In genomic region chr11:69443968-69444364, GRCh38 we compare ENCODE assay signal across 8 cellular contexts. TPM values are rescaled to one million over a fixed set of nuclear protein-coding genes. Genes with fewer than 3 reads are reported as not detected.
DNase-seq lines count a peak whose midpoint lies in the region; ATAC-seq, FAIRE-seq and TF ChIP-seq lines count a peak whose summit lies in the region.

No MANE protein-coding gene starts in this region.

- ATAC-seq in GM12878: no peak
- peak; percentile 9 for ATAC-seq in left lung
- ATAC-seq in HG03439 (IDR thresholded peaks at IDR 0.05; ENCODE audit: unreplicated experiment): no peak
- ATAC-seq in HG02798 (IDR thresholded peaks at IDR 0.05; ENCODE audit: poor library complexity, unreplicated experiment): no peak

- H3K27ac Mint-ChIP-seq in T-helper 2 cell treated with Interferon-gamma antibody and Interleukin-4, amounts not matched to agents 5 μg/mL and 100 μg/mL, for 36 hours: no peak overlapping the region

- no peak for TF ChIP-seq EP300 in GM12878 (IDR thresholded peaks at IDR 0.05; ENCODE audit: borderline replicate concordance in 1 of 2, control insufficient read depth in 1 of 2, low read depth in 2 of 2, low read length in 2 of 2)

- H4K20me1 ChIP-seq in GM12878 (ENCODE audit: control insufficient read depth, insufficient read depth): no peaks in the 10 kb centered on the region

- TF ChIP-seq RAD21 in GM12878 (IDR thresholded peaks at IDR 0.05; ENCODE audit: insufficient read depth, low read depth, low read length): no peak

- H3K27me3 Mint-ChIP-seq in T-helper 2 cell treated with Interferon-gamma antibody and Interleukin-4, amounts not matched to agents 5 μg/mL and 100 μg/mL, for 36 hours (ENCODE audit: low read depth): peaks cover 6% of the 10 kb centered on the region

- SMC1A ChIA-PET in GM12878 (lab: Charles Lee; ENCODE audit: uncharacterized antibody, unreplicated experiment): interaction anchor here (0.9 to 2.1 kb wide), 2 partner anchors 147 to 151 kb away, joined by 4 to 12 read pairs; no protein-coding TSS in a partner anchor

- H2AFZ ChIP-seq in GM12878 (ENCODE audit: control insufficient read depth, low read depth, low read length): peak overlapping the region; percentile 79

- peak overlapping the region; percentile 63 for H3K4me3 Mint-ChIP-seq in T-helper 2 cell treated with Interferon-gamma antibody and Interleukin-4, amounts not matched to agents 5 μg/mL and 100 μg/mL, for 36 hours

- POLR2A ChIA-PET in GM12878 (lab: Charles Lee): no interaction called here

- H3K36me3 ChIP-seq in GM12878 (ENCODE audit: control insufficient read depth in 2 of 2, insufficient read depth in 2 of 2, low read length in 1 of 2): no peaks in the 10 kb centered on the region
- no peaks in the 10 kb centered on the region for H3K36me3 ChIP-seq in left lung
- no peaks in the 10 kb centered on the region for H3K36me3 ChIP-seq in testis (ENCODE audit: low read depth, missing control alignments)

- 57% methylated on average over 6 of the region's 6 CpGs for WGBS in GM12878 (ENCODE audit: insufficient coverage, insufficient replicate concordance, low lambda C conversion rate, missing lambda C conversion rate)
- 36 to 41% methylated on average over 3 to 6 of the region's 6 CpGs for WGBS in testis, 2 donors

- TF ChIP-seq CTCF in GM12878 (IDR thresholded peaks at IDR 0.05 in 2 of 3, conservative IDR thresholded peaks at IDR 0.05 in 1 of 3; ENCODE audit: control insufficient read depth in 2 of 3, extremely low read depth in 1 of 3, insufficient read depth in 1 of 3, low read depth in 3 of 3, low read length in 3 of 3) (no peak), left lung (IDR thresholded peaks at IDR 0.05) (no peak), testis (IDR thresholded peaks at IDR 0.05) (no peak)

- no TSS peak for BruUV-seq in GM12878 (replicated peaks; lab: Mats Ljungman, UMichigan)

- peaks cover 7% of the 10 kb centered on the region for H3K4me1 Mint-ChIP-seq in T-helper 2 cell treated with Interferon-gamma antibody and Interleukin-4, amounts not matched to agents 5 μg/mL and 100 μg/mL, for 36 hours (ENCODE audit: low read depth)

- H3K9me3 ChIP-seq in GM12878 (replicated peaks; ENCODE audit: control insufficient read depth, insufficient read depth, low read length): no peaks in the 10 kb centered on the region
- no peaks in the 10 kb centered on the region for H3K9me3 ChIP-seq in left lung
- no peaks in the 10 kb centered on the region for H3K9me3 ChIP-seq in testis

- CTCF ChIA-PET in GM12878 (lab: Yijun Ruan, JAX): no interaction called here

- H3K27ac ChIP-seq in GM12878 (ENCODE audit: control insufficient read depth, insufficient read depth) (peak overlapping the region; percentile 47), left lung (peak overlapping the region; percentile 78 to 79), testis (peak overlapping the region in 1 of 2 donors; percentile 36)

- TF ChIP-seq POLR2A in GM12878 (IDR thresholded peaks at IDR 0.05; ENCODE audit: low read depth, low read length) (no peak), testis (IDR thresholded peaks at IDR 0.05) (no peak)

- in situ Hi-C loops in GM12878 (cut with MboI): no loop called here

- H3K27me3 ChIP-seq in GM12878 (replicated peaks in 1 of 2; ENCODE audit: control insufficient read depth in 2 of 2, insufficient read depth in 2 of 2, low read length in 1 of 2): no peaks in the 10 kb centered on the region; a peak in 1 of 4 replicates
- peaks cover 0 to 17% of the 10 kb centered on the region in 2 donors for H3K27me3 ChIP-seq in left lung
- no peaks in the 10 kb centered on the region for H3K27me3 ChIP-seq in testis

- H3K9ac ChIP-seq in GM12878 (ENCODE audit: control insufficient read depth, insufficient read depth, low read length): peak overlapping the region; percentile 35; the same call in 1 of the 2 replicates

- H3K4me3 ChIP-seq in GM12878: no peak overlapping the region
- H3K4me3 ChIP-seq in left lung: peak overlapping the region; percentile 4 to 20
- peak overlapping the region; percentile 41 to 54 for H3K4me3 ChIP-seq in testis

- intact Hi-C loops in GM12878 (cut with micrococcal nuclease; ENCODE audit: unreplicated experiment) (loop anchor here (5.0 kb wide), 1 partner anchor 147 kb away; no protein-coding TSS in a partner anchor), left lung (cut with DNase I) (loop anchor here in 1 of 2 donors (10.0 kb wide), 1 partner anchor 149 kb away; the partner anchor contains the start of gene MYEOV), testis (cut with DNase I; ENCODE audit: low total_unique reads) (loop anchor here (10.0 kb wide), 1 partner anchor 191 kb away; no protein-coding TSS in a partner anchor)

- H3K4me1 ChIP-seq in GM12878 (ENCODE audit: control insufficient read depth, insufficient read depth, low read length): peaks cover 28% of the 10 kb centered on the region
- H3K4me1 ChIP-seq in left lung: peaks cover 29 to 47% of the 10 kb centered on the region in 2 donors
- H3K4me1 ChIP-seq in testis: peaks cover 21% of the 10 kb centered on the region

- no peak for FAIRE-seq in GM12878 (lab: Jason Lieb, UNC)

- peak overlapping the region; percentile 89 for H3K4me2 ChIP-seq in GM12878 (ENCODE audit: control insufficient read depth, insufficient read depth)

- DNase-seq in T-helper 2 cell treated with Interferon-gamma antibody and Interleukin-4, amounts not matched to agents 5 μg/mL and 100 μg/mL, for 36 hours (ENCODE audit: low spot score): no peak
- DNase-seq in T-helper 2 cell (no peak), GM12878 (ENCODE audit: low read depth, low spot score) (no peak), left lung (no peak), testis (no peak), DMS153 (lab: John Stamatoyannopoulos, UW) (no peak)

- no peaks in the 10 kb centered on the region for H3K9me3 Mint-ChIP-seq in T-helper 2 cell treated with Interferon-gamma antibody and Interleukin-4, amounts not matched to agents 5 μg/mL and 100 μg/mL, for 36 hours

- RAD21 ChIA-PET in GM12878 (lab: Charles Lee; ENCODE audit: unreplicated experiment): interaction anchor here (1.0 to 2.5 kb wide), 2 partner anchors 147 to 199 kb away, joined by 3 to 12 read pairs; no protein-coding TSS in a partner anchor

- no peaks in the 10 kb centered on the region for H3K79me2 ChIP-seq in GM12878 (ENCODE audit: control insufficient read depth, insufficient read depth, low read length)

- H3K36me3 Mint-ChIP-seq in T-helper 2 cell treated with Interferon-gamma antibody and Interleukin-4, amounts not matched to agents 5 μg/mL and 100 μg/mL, for 36 hours (ENCODE audit: low read depth): no peaks in the 10 kb centered on the region

TF ChIP-seq in GM12878, 131 proteins besides CTCF, POLR2A, EP300 and RAD21:
- 0 out of 2 replicates have a peak, but pooled peaks have one; percentile 5 for TF ChIP-seq GATAD2B (conservative IDR thresholded peaks at IDR 0.05; ENCODE audit: low read depth)
- no peak for TF ChIP-seq POU2F2 (IDR thresholded peaks at IDR 0.05; ENCODE audit: borderline replicate concordance, low read depth, low read length)
- no peak for TF ChIP-seq SIX5 (IDR thresholded peaks at IDR 0.05; ENCODE audit: low read depth, low read length, severe bottlenecking)
- no peak for TF ChIP-seq SMARCA5 (IDR thresholded peaks at IDR 0.05)
- TF ChIP-seq DPF2 (IDR thresholded peaks at IDR 0.05): 0 out of 2 replicates have a peak, but pooled peaks have one; percentile 0
- no peak for TF ChIP-seq SMAD1 (IDR thresholded peaks at IDR 0.05; ENCODE audit: low read depth, partially characterized antibody)
- TF ChIP-seq USF2 (IDR thresholded peaks at IDR 0.05; ENCODE audit: borderline replicate concordance, low read depth, low read length): no peak
- TF ChIP-seq PAX5 (IDR thresholded peaks at IDR 0.05; ENCODE audit: borderline replicate concordance, low read depth, low read length): no peak

RNA-seq across cellular contexts. Expression of gene LINC01488, which starts 37.5 kb away (rescaled TPM):
- not detected in 2 replicates for total RNA-seq in GM12878 (2013; cell fraction: nucleolus; rRNA removed)
- total RNA-seq in GM12878 (2014; rRNA removed) (not detected in 2 replicates), GM12878 (2014; rRNA removed; fragmentation: Illumina TruSeq; extraction: Trizol) (not detected in 2 replicates), GM12878 (2021) (not detected in 2 replicates), left lung (not detected), testis (not detected)
- polyA plus RNA-seq in GM12878 (2011; ENCODE audit: low read depth): not detected
- polyA plus RNA-seq in GM12878 (2011; rRNA removed) (not detected in 2 replicates), GM12878 (2014; fragmentation: Illumina TruSeq; extraction: Trizol) (not detected in 2 replicates), GM12878 (2014; fragmentation: Nextera tagmentation; extraction: Ambion mirVana) (not detected), GM12878 (2014; rRNA removed) (not detected in 2 replicates), GM12878 (2016; fragmentation: Nextera tagmentation; extraction: Ambion mirVana) (not detected), testis (ENCODE audit: insufficient read depth, low read depth, low replicate concordance) (not detected)
- not detected in 2 replicates for polyA plus RNA-seq in GM12878 (2011; cell fraction: cytosol; rRNA removed)
- polyA plus RNA-seq in GM12878 (2011; cell fraction: nucleus; rRNA removed): not detected in 2 replicates
- not detected in 2 replicates for polyA plus RNA-seq in GM12878 (2012)
- polyA minus RNA-seq in GM12878 (2011; rRNA and poly(A)+ RNA removed): not detected in 2 replicates
- not detected in 2 replicates for polyA minus RNA-seq in GM12878 (2011; cell fraction: cytosol; rRNA and poly(A)+ RNA removed)
- polyA minus RNA-seq in GM12878 (2011; cell fraction: nucleus; rRNA and poly(A)+ RNA removed): not detected in 2 replicates
